In genomic region chr3:141305436-141305835, GRCh38 we compare ENCODE assay signal across 8 cellular contexts.
A peak's percentile ranks its signal among the peaks of the same experiment; 100 is the strongest.
DNase-seq lines count a peak whose midpoint lies in the region; ATAC-seq, FAIRE-seq and TF ChIP-seq lines count a peak whose summit lies in the region.
"Had no signal": no experiment of that assay in that cellular context is flagged by ENCODE, and none has a peak within 500 bp of the region (broad histone marks: within the 10 kb centered on the region; RNA-seq: fewer than 3 reads in every experiment).

No MANE protein-coding gene starts in this region.

- TF ChIP-seq CTCF in coronary artery (IDR thresholded peaks at IDR 0.05): no peak

- H3K4me3 ChIP-seq in coronary artery: no peak overlapping the region

- ATAC-seq in GM18907 (IDR thresholded peaks at IDR 0.05; ENCODE audit: unreplicated experiment): no peak

- DNase-seq in Caki2 (ENCODE audit: low read depth): peak; percentile 33
- DNase-seq in GOT3 (lab: John Stamatoyannopoulos, UW): peak; percentile 33
- peak; percentile 30 for DNase-seq in SW480 (ENCODE audit: low spot score)
- DNase-seq in kidney glomerular epithelial cell (lab: John Stamatoyannopoulos, UW): peak; percentile 37
- no peak for DNase-seq in coronary artery (ENCODE audit: low spot score)
- no peak for DNase-seq in urothelium cell line (ENCODE audit: low spot score)
- DNase-seq: effector memory CD4-positive, alpha-beta T cell had no signal

- H3K27ac ChIP-seq in coronary artery: no peak overlapping the region

- FAIRE-seq in urothelium cell line (lab: Jason Lieb, UNC): no peak

- in situ Hi-C loops in Caki2 (cut with HindIII; ENCODE audit: low pct_unique_long_range_greater_than_20kb, low sequenced_read_pairs): no loop called here

Comparison
In these comparisons a context has a peak if more than half of its experiments do, and no peak if none do; other contexts are left out.
1. DNase-seq: peak in Caki2 (single experiment), GOT3 (single experiment), SW480 (single experiment) and kidney glomerular epithelial cell (single experiment); none in coronary artery (single experiment) and urothelium cell line (single experiment).